In genomic region chrX:86829786-86830185, GRCh38 we compare ENCODE assay signal across 16 cellular contexts.
DNase-seq lines count a peak whose midpoint lies in the region; FAIRE-seq and TF ChIP-seq lines count a peak whose summit lies in the region.
"Had no signal": no experiment of that assay in that cellular context is flagged by ENCODE, and none has a peak within 500 bp of the region (broad histone marks: within the 10 kb centered on the region; RNA-seq: fewer than 3 reads in every experiment).

No MANE protein-coding gene starts in this region.

- H3K4me1 ChIP-seq in A673 (ENCODE audit: insufficient read depth, low read length, poor library complexity, severe bottlenecking) = peaks cover 4% of the 10 kb centered on the region
- H3K4me1 ChIP-seq in kidney (ENCODE audit: control insufficient read depth in 1 of 2, insufficient read depth in 1 of 2, low read depth in 1 of 2, low read length in 2 of 2) = no peaks in the 10 kb centered on the region

- H3K36me3 ChIP-seq in A673 (ENCODE audit: insufficient read depth, low read length, poor library complexity, severe bottlenecking) (no peaks in the 10 kb centered on the region), SK-N-MC (ENCODE audit: insufficient read depth, low read length) (no peaks in the 10 kb centered on the region), kidney (ENCODE audit: control insufficient read depth in 1 of 2, insufficient read depth in 2 of 2, low read length in 2 of 2) (no peaks in the 10 kb centered on the region)

- peak; percentile 53 for DNase-seq in A673 (ENCODE audit: low spot score)
- no peak for DNase-seq in SK-N-MC (ENCODE audit: low read depth, low spot score)
- DNase-seq in kidney = no peak
- no peak for DNase-seq in nephron progenitor cell
- DNase-seq in NCI-H1436 (lab: John Stamatoyannopoulos, UW) = no peak
- DNase-seq in stimulated activated CD4-positive, alpha-beta T cell treated with anti-CD3 and anti-CD28 coated beads, Interleukin-4, amount 100 ng/mL, for 4 hours = no peak
- no peak for DNase-seq in NCI-H2107 treated with DMSO at 0.1 percent for 48 hours (lab: John Stamatoyannopoulos, UW; ENCODE audit: unreplicated experiment)
- DNase-seq: C1 segment of cervical spinal cord; CD4-positive, alpha-beta T cell; DMS79; GM23248; H9 had no signal

- H3K9ac ChIP-seq in SK-N-MC (ENCODE audit: insufficient read length) (no peak overlapping the region), kidney (ENCODE audit: low read length in 2 of 2) (no peak overlapping the region)
- H3K9ac ChIP-seq: GM23248 had no signal

- H3K27ac ChIP-seq in A673 (ENCODE audit: low read depth, low read length, poor library complexity, severe bottlenecking) (no peak overlapping the region), SK-N-MC (no peak overlapping the region), kidney (ENCODE audit: low read depth in 2 of 2, low read length in 2 of 2) (no peak overlapping the region)
- H3K27ac ChIP-seq: GM23248 had no signal

- CTCF ChIA-PET in A673 (lab: Charles Lee) = no interaction called here

- intact Hi-C loops in A673 (cut with micrococcal nuclease; ENCODE audit: unreplicated experiment) (no loop called here), kidney (cut with DNase I) (no loop called here)

- peaks cover 9% of the 10 kb centered on the region for H3K36me3 Mint-ChIP-seq in nephron progenitor cell (ENCODE audit: low read depth)

- H3K27me3 ChIP-seq in A673 (replicated peaks; ENCODE audit: insufficient read depth, low read depth, low read length, poor library complexity) = no peaks in the 10 kb centered on the region

- peak overlapping the region; percentile 26 for H3K27ac Mint-ChIP-seq in nephron progenitor cell
- H3K27ac Mint-ChIP-seq: B cell; CD4-positive, alpha-beta T cell had no signal

- H3K27me3 Mint-ChIP-seq in nephron progenitor cell (ENCODE audit: low read depth, poor library complexity) = no peaks in the 10 kb centered on the region
- H3K27me3 Mint-ChIP-seq: B cell; CD4-positive, alpha-beta T cell had no signal

- H3K4me3 ChIP-seq in A673 (ENCODE audit: low read depth, low read length, poor library complexity, severe bottlenecking) (no peak overlapping the region), SK-N-MC (0 out of 2 replicates have a peak overlapping the region, but pooled peaks have one; percentile 6), kidney (ENCODE audit: low read length in 2 of 2) (no peak overlapping the region)
- H3K4me3 ChIP-seq: GM12878, GM23248 had no signal

- H3K9me3 Mint-ChIP-seq in nephron progenitor cell = peaks cover 8% of the 10 kb centered on the region
- H3K9me3 Mint-ChIP-seq: CD4-positive, alpha-beta T cell had no signal

- H3K4me1 Mint-ChIP-seq in nephron progenitor cell = peaks cover 7% of the 10 kb centered on the region
- H3K4me1 Mint-ChIP-seq: B cell had no signal

- TF ChIP-seq CTCF in A673 (conservative IDR thresholded peaks at IDR 0.05; ENCODE audit: low read depth, low read length) (no peak), kidney (IDR thresholded peaks at IDR 0.05; ENCODE audit: borderline replicate concordance, extremely low read depth, insufficient read depth) (no peak), nephron progenitor cell (IDR thresholded peaks at IDR 0.05) (no peak)

- peaks cover 11% of the 10 kb centered on the region for H3K9me3 ChIP-seq in A673 (ENCODE audit: low read depth, low read length, poor library complexity, severe bottlenecking)
- no peaks in the 10 kb centered on the region for H3K9me3 ChIP-seq in SK-N-MC (ENCODE audit: low read depth, low read length)
- no peaks in the 10 kb centered on the region for H3K9me3 ChIP-seq in kidney (ENCODE audit: control insufficient read depth in 1 of 2, low read length in 2 of 2)

- FAIRE-seq in kidney (lab: Jason Lieb, UNC) = peak; percentile 17
- FAIRE-seq: GM12878, GM18507, HepG2 had no signal

- no TSS peak for BruUV-seq in A673 (replicated peaks; lab: Mats Ljungman, UMichigan)

- H3K4me3 Mint-ChIP-seq in nephron progenitor cell = no peak overlapping the region
- H3K4me3 Mint-ChIP-seq: B cell; CD4-positive, alpha-beta T cell; H9 had no signal

- POLR2A ChIA-PET in A673 (lab: Charles Lee; ENCODE audit: low non-redundant PET) = no interaction called here
